9 cellular contexts compared by ENCODE assay signal in the genomic region with DNA sequence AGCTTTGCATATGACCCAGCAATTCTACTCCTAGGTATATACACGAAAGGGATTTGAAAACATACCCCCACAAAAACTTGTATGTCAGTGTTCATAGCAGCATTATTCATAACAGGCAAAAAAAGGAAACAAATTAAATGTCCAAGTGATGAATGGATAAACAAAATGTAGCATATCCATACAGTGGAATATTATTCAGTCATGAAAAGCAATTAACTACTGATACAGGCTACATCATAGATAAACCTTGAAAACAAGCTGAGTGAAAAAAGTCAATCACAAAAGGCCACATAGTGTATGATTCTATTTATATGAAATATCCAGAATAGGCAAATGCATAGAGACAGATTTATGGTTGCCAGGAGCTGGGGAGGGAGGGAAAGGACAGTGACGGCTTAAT. TPM values are rescaled to one million over a fixed set of nuclear protein-coding genes. Genes with fewer than 3 reads are reported as not detected.
DNase-seq lines count a peak whose midpoint lies in the region; ATAC-seq, FAIRE-seq and TF ChIP-seq lines count a peak whose summit lies in the region.
"Had no signal": no experiment of that assay in that cellular context is flagged by ENCODE, and none has a peak within 500 bp of the region (broad histone marks: within the 10 kb centered on the region; RNA-seq: fewer than 3 reads in every experiment).

No MANE protein-coding gene starts in this region.

- ATAC-seq in HG02938 (IDR thresholded peaks at IDR 0.05; ENCODE audit: unreplicated experiment), result no peak
- no peak for ATAC-seq in HG03045 (IDR thresholded peaks at IDR 0.05; ENCODE audit: unreplicated experiment)

- H3K36me3 ChIP-seq in iPS DF 6.9 (ENCODE audit: control insufficient read depth, insufficient read depth, low read length), result peaks cover 13% of the 10 kb centered on the region
- H3K36me3 ChIP-seq in spleen, result peaks cover 4 to 33% (median 21%) of the 10 kb centered on the region in 6 donors

- peak overlapping the region; percentile 97 for H3K27ac Mint-ChIP-seq in activated CD4-positive, alpha-beta memory T cell treated with anti-CD3 and anti-CD28 coated beads, Interleukin-2, amount 10 ng/mL, durations not matched to agents 7 days and 5 days

- H3K4me1 ChIP-seq in iPS DF 6.9 (ENCODE audit: control insufficient read depth, insufficient read depth, low read length) (no peaks in the 10 kb centered on the region), spleen (peaks cover 8 to 43% (median 28%) of the 10 kb centered on the region in 6 donors)
- H3K4me1 ChIP-seq: prostate gland had no signal

- FAIRE-seq in GM12891 (lab: Jason Lieb, UNC), result peak; percentile 16

- TF ChIP-seq POLR2A in GM12891 (IDR thresholded peaks at IDR 0.05; ENCODE audit: low read depth, low read length) (no peak), spleen (IDR thresholded peaks at IDR 0.05) (no peak)

- DNase-seq in GM12891 (ENCODE audit: insufficient read length, low spot score) (no peak), iPS DF 6.9 (ENCODE audit: low read depth, low spot score) (no peak), GOT3 (lab: John Stamatoyannopoulos, UW) (no peak), spleen (no peak)
- DNase-seq in activated CD4-positive, alpha-beta memory T cell treated with anti-CD3 and anti-CD28 coated beads, Interleukin-2, amount 10 ng/mL, durations not matched to agents 7 days and 5 days, result no peak

- peaks cover 61% of the 10 kb centered on the region for H3K36me3 Mint-ChIP-seq in activated CD4-positive, alpha-beta memory T cell treated with anti-CD3 and anti-CD28 coated beads, Interleukin-2, amount 10 ng/mL, durations not matched to agents 7 days and 5 days (ENCODE audit: low read depth)

- POLR2A ChIA-PET in activated CD4-positive, alpha-beta memory T cell treated with anti-CD3 and anti-CD28 coated beads, Interleukin-2, amount 10 ng/mL, durations not matched to agents 7 days and 5 days (lab: Charles Lee), result interaction anchor here (0.7 to 9.4 kb wide), 13 partner anchors 9 to 335 kb away, joined by 3 to 142 read pairs (median 10); partner anchors contain the start of genes ACSF2, ANKRD40, LRRC59 and XYLT2

- intact Hi-C loops in spleen (cut with DNase I; ENCODE audit: low total_unique reads), result loop anchor here (10.0 kb wide), 1 partner anchor 101 kb away; the partner anchor contains the start of gene RSAD1

- peak overlapping the region; percentile 97 for H3K4me3 Mint-ChIP-seq in activated CD4-positive, alpha-beta memory T cell treated with anti-CD3 and anti-CD28 coated beads, Interleukin-2, amount 10 ng/mL, durations not matched to agents 7 days and 5 days

- CTCF ChIA-PET in activated CD4-positive, alpha-beta memory T cell treated with anti-CD3 and anti-CD28 coated beads, Interleukin-2, amount 10 ng/mL, durations not matched to agents 7 days and 5 days (lab: Charles Lee), result interaction anchor here (0.9 to 4.4 kb wide), 4 partner anchors 12 to 106 kb away, joined by 3 to 40 read pairs (median 12); partner anchors contain the start of gene LRRC59

- H3K27me3 ChIP-seq in iPS DF 6.9 (ENCODE audit: control insufficient read depth, insufficient read depth, low read length) (no peaks in the 10 kb centered on the region), spleen (replicated peaks in 1 of 7) (no peaks in the 10 kb centered on the region)

- H3K27me3 Mint-ChIP-seq in activated CD4-positive, alpha-beta memory T cell treated with anti-CD3 and anti-CD28 coated beads, Interleukin-2, amount 10 ng/mL, durations not matched to agents 7 days and 5 days, result no peaks in the 10 kb centered on the region

- no peaks in the 10 kb centered on the region for H3K9me3 Mint-ChIP-seq in activated CD4-positive, alpha-beta memory T cell treated with anti-CD3 and anti-CD28 coated beads, Interleukin-2, amount 10 ng/mL, durations not matched to agents 7 days and 5 days

- H3K27ac ChIP-seq in 22Rv1, result peak overlapping the region; percentile 85
- H3K27ac ChIP-seq in iPS DF 6.9 (ENCODE audit: low read length), result no peak overlapping the region
- H3K27ac ChIP-seq in spleen, result no peak overlapping the region

- TF ChIP-seq CTCF in 22Rv1 (IDR thresholded peaks at IDR 0.05) (no peak), spleen (IDR thresholded peaks at IDR 0.05 in 8 of 11, conservative IDR thresholded peaks at IDR 0.05 in 3 of 11) (no peak)

- WGBS in iPS DF 6.9 (ENCODE audit: insufficient coverage, insufficient read length), result no CpG with 5 or more reads among the region's 2 CpGs
- 81 to 91% (median 87%) methylated on average over 2 of the region's 2 CpGs for WGBS in spleen, 5 donors

- peaks cover 39% of the 10 kb centered on the region for H3K4me1 Mint-ChIP-seq in activated CD4-positive, alpha-beta memory T cell treated with anti-CD3 and anti-CD28 coated beads, Interleukin-2, amount 10 ng/mL, durations not matched to agents 7 days and 5 days

- H3K4me3 ChIP-seq in iPS DF 6.9 (ENCODE audit: low read length) (peak overlapping the region; percentile 66; the same call in 1 of the 2 replicates), spleen (peak overlapping the region in 3 of 8 donors; percentile 69 to 87 (median 79))

- H3K9me3 ChIP-seq in iPS DF 6.9 (ENCODE audit: control insufficient read depth, insufficient read depth, low read length) (no peaks in the 10 kb centered on the region), spleen (no peaks in the 10 kb centered on the region)
- H3K9me3 ChIP-seq: prostate gland had no signal

TF ChIP-seq in GM12891, 5 proteins besides CTCF, POLR2A, EP300 and RAD21:
- no peak for TF ChIP-seq POU2F2 (IDR thresholded peaks at IDR 0.05; ENCODE audit: low read depth, low read length)
- TF ChIP-seq PAX5 (IDR thresholded peaks at IDR 0.05; ENCODE audit: insufficient read depth, low read length, severe bottlenecking), result no peak
- no peak for TF ChIP-seq SPI1 (IDR thresholded peaks at IDR 0.05; ENCODE audit: low read depth, low read length)
- TF ChIP-seq POLR2AphosphoS5 (IDR thresholded peaks at IDR 0.05; ENCODE audit: low read depth, low read length), result no peak
- TF ChIP-seq TAF1 (IDR thresholded peaks at IDR 0.05; ENCODE audit: low read depth, low read length), result no peak

RNA-seq across cellular contexts. Expression of gene EME1, which starts 0.7 kb away (rescaled TPM):
- 17.9 TPM for polyA plus RNA-seq in GM12891 (2012; ENCODE audit: low read depth, missing spikeins)
- total RNA-seq in activated CD4-positive, alpha-beta memory T cell treated with anti-CD3 and anti-CD28 coated beads, Interleukin-2, amount 10 ng/mL, durations not matched to agents 7 days and 5 days, result 10 to 100 TPM; 25.1 to 26.1 TPM
- total RNA-seq in spleen, result 1 to 10 TPM in 6 of 7 donors, under 1 TPM in 1; 0.66 to 3.6 (median 1.9) TPM
- 1 to 10 TPM; 1.1 to 3.0 (median 1.9) TPM for polyA plus RNA-seq in spleen

RNA-seq across cellular contexts. Expression of gene MRPL27, which starts 0.7 kb away (rescaled TPM):
- polyA plus RNA-seq in GM12891 (2012; ENCODE audit: low read depth, missing spikeins), result 77.1 TPM
- total RNA-seq in activated CD4-positive, alpha-beta memory T cell treated with anti-CD3 and anti-CD28 coated beads, Interleukin-2, amount 10 ng/mL, durations not matched to agents 7 days and 5 days, result 10 to 100 TPM; 56.5 to 57.5 TPM
- 10 to 100 TPM; 26.4 to 40.7 (median 34.0) TPM for total RNA-seq in spleen
- 100 to 1,000 TPM in 1 of 3 donors, 10 to 100 TPM in 2; 85.3 to 102 (median 92.8) TPM for polyA plus RNA-seq in spleen

RNA-seq across cellular contexts. Expression of gene LRRC59, which starts 23.6 kb away (rescaled TPM):
- polyA plus RNA-seq in GM12891 (2012; ENCODE audit: low read depth, missing spikeins), result 37.7 TPM
- total RNA-seq in activated CD4-positive, alpha-beta memory T cell treated with anti-CD3 and anti-CD28 coated beads, Interleukin-2, amount 10 ng/mL, durations not matched to agents 7 days and 5 days, result 10 to 100 TPM; 67.1 to 68.9 TPM
- total RNA-seq in spleen, result 10 to 100 TPM; 38.9 to 71.3 (median 47.0) TPM
- 10 to 100 TPM; 12.5 to 23.6 (median 18.8) TPM for polyA plus RNA-seq in spleen

RNA-seq across cellular contexts. Expression of gene XYLT2, which starts 27.8 kb away (rescaled TPM):
- polyA plus RNA-seq in GM12891 (2012; ENCODE audit: low read depth, missing spikeins), result 7.1 TPM
- 10 to 100 TPM; 26.7 to 29.7 TPM for total RNA-seq in activated CD4-positive, alpha-beta memory T cell treated with anti-CD3 and anti-CD28 coated beads, Interleukin-2, amount 10 ng/mL, durations not matched to agents 7 days and 5 days
- 10 to 100 TPM; 17.9 to 27.3 (median 23.3) TPM for total RNA-seq in spleen
- polyA plus RNA-seq in spleen, result 10 to 100 TPM; 10.0 to 19.1 (median 14.2) TPM

RNA-seq across cellular contexts. Expression of gene ACSF2, which starts 52.3 kb away (rescaled TPM):
- 13.0 TPM for polyA plus RNA-seq in GM12891 (2012; ENCODE audit: low read depth, missing spikeins)
- 10 to 100 TPM; 28.7 to 30.7 TPM for total RNA-seq in activated CD4-positive, alpha-beta memory T cell treated with anti-CD3 and anti-CD28 coated beads, Interleukin-2, amount 10 ng/mL, durations not matched to agents 7 days and 5 days
- 10 to 100 TPM; 28.3 to 48.6 (median 41.9) TPM for total RNA-seq in spleen
- 10 to 100 TPM; 21.7 to 50.0 (median 36.3) TPM for polyA plus RNA-seq in spleen

Comparison
In these comparisons a context has a peak if more than half of its experiments do, and no peak if none do; other contexts are left out.
1. RNA of gene EME1, which starts 0.7 kb away (total RNA-seq): 25.1 to 26.1 TPM in activated CD4-positive, alpha-beta memory T cell treated with anti-CD3 and anti-CD28 coated beads, Interleukin-2, amount 10 ng/mL, durations not matched to agents 7 days and 5 days; 0.66 to 3.6 TPM in spleen; every median in the first group is over 4 times any median in the second.